In the genomic region with DNA sequence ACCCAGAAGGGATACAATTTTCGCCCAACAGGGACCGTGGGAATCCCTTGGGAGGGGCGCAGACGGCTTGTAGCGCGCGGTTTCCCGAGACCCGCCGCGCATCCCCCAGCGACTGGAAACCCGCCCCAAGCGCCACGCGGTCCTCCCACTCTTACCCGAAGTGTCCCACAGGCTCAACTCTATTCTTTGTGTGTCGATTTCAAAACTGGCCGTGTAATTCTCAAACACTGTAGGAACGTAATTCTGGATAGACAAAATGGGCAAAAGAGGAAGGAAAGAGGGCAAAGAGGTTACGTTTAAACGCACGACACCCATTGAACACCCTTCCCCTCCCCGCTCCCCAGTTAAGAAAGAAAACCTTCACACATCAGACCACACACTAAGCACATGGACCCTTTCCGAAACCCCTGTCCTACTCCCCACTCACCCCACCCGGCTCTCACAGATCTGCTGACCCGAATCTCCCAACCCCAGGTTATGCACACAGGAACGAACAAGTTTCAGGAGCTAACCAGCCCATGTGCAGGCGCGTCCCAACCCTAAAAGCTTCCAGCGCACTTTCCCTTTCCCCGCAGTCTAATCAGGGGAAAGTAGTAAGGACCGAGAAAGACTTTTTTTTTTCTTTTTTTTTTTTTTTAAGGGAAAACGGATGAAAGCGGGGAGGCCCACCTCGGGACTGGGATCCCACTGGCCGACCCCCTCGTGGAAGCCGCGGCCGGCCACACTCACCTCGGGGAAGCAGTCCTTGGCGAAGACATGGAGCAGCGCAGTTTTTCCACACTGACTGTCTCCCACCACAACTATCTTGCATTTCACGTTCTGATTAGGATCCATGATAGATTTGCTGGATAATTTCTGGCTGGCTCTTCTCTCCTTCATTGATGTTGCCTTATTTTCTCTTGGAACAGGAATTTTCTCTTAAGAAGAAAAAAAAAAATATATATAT, we compare ENCODE assay signal across 8 cellular contexts. TPM values are rescaled to one million over a fixed set of nuclear protein-coding genes. Genes with fewer than 3 reads are reported as not detected.
A peak's percentile ranks its signal among the peaks of the same experiment; 100 is the strongest.
DNase-seq lines count a peak whose midpoint lies in the region; ATAC-seq and TF ChIP-seq lines count a peak whose summit lies in the region.
"Had no signal": no experiment of that assay in that cellular context is flagged by ENCODE, and none has a peak within 500 bp of the region (broad histone marks: within the 10 kb centered on the region; RNA-seq: fewer than 3 reads in every experiment).

No MANE protein-coding gene starts in this region.

- peak overlapping the region; percentile 38 for H2AK5ac ChIP-seq in mesenchymal stem cell (ENCODE audit: low read length, severe bottlenecking)

- H3K9me3 ChIP-seq in mesenchymal stem cell (ENCODE audit: control insufficient read depth, low read length) (no peaks in the 10 kb centered on the region), vagina (no peaks in the 10 kb centered on the region)

- peaks cover 20 to 39% of the 10 kb centered on the region in 2 experiments for H3K36me3 ChIP-seq in mesenchymal stem cell (ENCODE audit: control insufficient read depth in 1 of 2, insufficient read depth in 2 of 2, low read depth in 1 of 2, low read length in 2 of 2)
- no peaks in the 10 kb centered on the region for H3K36me3 ChIP-seq in vagina

- peak overlapping the region; percentile 96 for H2BK5ac ChIP-seq in mesenchymal stem cell (ENCODE audit: low read depth, low read length, poor library complexity, severe bottlenecking)

- H3K4me3 Mint-ChIP-seq in CD14-positive monocyte: peak overlapping the region in 1 of 2 donors; percentile 88
- H3K4me3 Mint-ChIP-seq: activated B cell treated with CpG ODN at 0.5 μM for 24 hours had no signal

- H2BK12ac ChIP-seq in mesenchymal stem cell (ENCODE audit: low read length in 2 of 2): peak overlapping the region; percentile 3 to 63

- no peak for TF ChIP-seq CTCF in GM20000 (IDR thresholded peaks at IDR 0.05; ENCODE audit: extremely low read depth, missing control alignments)
- TF ChIP-seq CTCF in dorsolateral prefrontal cortex (IDR thresholded peaks at IDR 0.05 in 54 of 56, conservative IDR thresholded peaks at IDR 0.05 in 2 of 56; ENCODE audit: low read depth in 1 of 56, partially characterized antibody in 56 of 56): peak in 1 of 56 donors; percentile 3
- TF ChIP-seq CTCF in vagina (IDR thresholded peaks at IDR 0.05): no peak
- no peak for TF ChIP-seq CTCF in CD14-positive monocyte (IDR thresholded peaks at IDR 0.05)

- H3K4me1 ChIP-seq in mesenchymal stem cell (ENCODE audit: control insufficient read depth, insufficient read depth, low read depth, low read length): no peaks in the 10 kb centered on the region
- H3K4me1 ChIP-seq in vagina: peaks cover 31% of the 10 kb centered on the region

- H4K91ac ChIP-seq in mesenchymal stem cell (ENCODE audit: low read length): peak overlapping the region; percentile 82

- H3K27me3 ChIP-seq in dorsolateral prefrontal cortex: peaks cover 0 to 17% (median 0%) of the 10 kb centered on the region in 45 donors
- no peaks in the 10 kb centered on the region for H3K27me3 ChIP-seq in mesenchymal stem cell (ENCODE audit: control insufficient read depth in 1 of 2, insufficient read depth in 1 of 2, low read length in 2 of 2)
- no peaks in the 10 kb centered on the region for H3K27me3 ChIP-seq in vagina

- no peak overlapping the region for H2AFZ ChIP-seq in mesenchymal stem cell (ENCODE audit: low read depth, low read length)

- H3K9me3 Mint-ChIP-seq in CD14-positive monocyte: peaks cover 0 to 12% (median 2%) of the 10 kb centered on the region in 7 donors
- H3K9me3 Mint-ChIP-seq: activated B cell treated with CpG ODN at 0.5 μM for 24 hours had no signal

- H3K9ac ChIP-seq in mesenchymal stem cell (ENCODE audit: low read length): peak overlapping the region; percentile 100

- ATAC-seq in GM18861 (IDR thresholded peaks at IDR 0.05; ENCODE audit: unreplicated experiment): no peak

- H3K4ac ChIP-seq in mesenchymal stem cell (ENCODE audit: low read depth in 1 of 2, low read length in 2 of 2): peak overlapping the region; percentile 81 to 90

- H3K27ac ChIP-seq in dorsolateral prefrontal cortex (peak overlapping the region in 48 of 59 donors; percentile 11 to 94 (median 80)), mesenchymal stem cell (ENCODE audit: low read length, poor library complexity, severe bottlenecking) (peak overlapping the region; percentile 88), vagina (peak overlapping the region; percentile 85)

- H3K14ac ChIP-seq in mesenchymal stem cell (ENCODE audit: low read length in 2 of 2): peak overlapping the region in 1 of 2 experiments; percentile 93

- H3K4me3 ChIP-seq in dorsolateral prefrontal cortex: peak overlapping the region; percentile 44 to 90 (median 69)
- peak overlapping the region; percentile 83 to 96 for H3K4me3 ChIP-seq in mesenchymal stem cell (ENCODE audit: insufficient read depth in 1 of 2, low read depth in 1 of 2, low read length in 2 of 2)
- H3K4me3 ChIP-seq in vagina: peak overlapping the region; percentile 82 to 92

- peak overlapping the region; percentile 69 for H4K8ac ChIP-seq in mesenchymal stem cell (ENCODE audit: low read length)

- H3K36me3 Mint-ChIP-seq in CD14-positive monocyte: peaks cover 0 to 4% of the 10 kb centered on the region in 2 donors

- WGBS in mesenchymal stem cell: under 1% methylated on average over 32 of the region's 45 CpGs

- peak overlapping the region; percentile 73 for H2BK120ac ChIP-seq in mesenchymal stem cell (ENCODE audit: low read depth, low read length)

- H3K27ac Mint-ChIP-seq in CD14-positive monocyte: no peak overlapping the region
- H3K27ac Mint-ChIP-seq: activated B cell treated with CpG ODN at 0.5 μM for 24 hours had no signal

- peak overlapping the region; percentile 86 to 96 for H3K23ac ChIP-seq in mesenchymal stem cell (ENCODE audit: low read length in 2 of 2)

- intact Hi-C loops in dorsolateral prefrontal cortex (cut with DNase I) (loop anchor here (2.0 to 5.0 kb wide), 4 partner anchors 685 to 890 kb away; no protein-coding TSS in a partner anchor), vagina (cut with DNase I) (loop anchor here (5.0 kb wide), 2 partner anchors 205 to 900 kb away; a partner anchor contains a TSS), CD14-positive monocyte (cut with micrococcal nuclease) (no loop called here)

- peaks cover 45 to 58% (median 47%) of the 10 kb centered on the region in 3 donors for H3K27me3 Mint-ChIP-seq in CD14-positive monocyte (ENCODE audit: low read depth in 3 of 3)

- TF ChIP-seq POLR2A in vagina (IDR thresholded peaks at IDR 0.05): no peak

- H3K18ac ChIP-seq in mesenchymal stem cell (ENCODE audit: low read depth in 1 of 2, low read length in 2 of 2): peak overlapping the region; percentile 97 to 99

- peak; percentile 24 for DNase-seq in GM20000 (ENCODE audit: low spot score)
- DNase-seq in NCI-H460 (ENCODE audit: extremely low read depth, low read depth): peak; percentile 36
- peak in 2 of 10 donors; percentile 21 to 42 for DNase-seq in dorsolateral prefrontal cortex
- DNase-seq in mesenchymal stem cell: peak; percentile 61
- no peak for DNase-seq in vagina (ENCODE audit: extremely low spot score in 2 of 2)
- DNase-seq in CD14-positive monocyte (ENCODE audit: low spot score): no peak
- DNase-seq: activated B cell treated with CpG ODN at 0.5 μM for 24 hours had no signal

- H2BK15ac ChIP-seq in mesenchymal stem cell (ENCODE audit: low read depth, poor library complexity, severe bottlenecking): peak overlapping the region; percentile 71

- H3K4me2 ChIP-seq in mesenchymal stem cell (ENCODE audit: low read length, poor library complexity, severe bottlenecking): peak overlapping the region; percentile 49

- peaks cover 12% of the 10 kb centered on the region for H3K4me1 Mint-ChIP-seq in CD14-positive monocyte

- no peaks in the 10 kb centered on the region for H3K79me1 ChIP-seq in mesenchymal stem cell (replicated peaks; ENCODE audit: low read length, poor library complexity, severe bottlenecking)

RNA-seq across cellular contexts. Expression of a gene that starts 0.7 kb away (rescaled TPM):
- 74.9 and 87.3 TPM in 2 replicates for total RNA-seq in NCI-H460 (2014; rRNA removed; shearing (Covaris generic))
- 25.7 and 39.4 TPM in 2 replicates for polyA plus RNA-seq in NCI-H460 (2014; cell fraction: nucleus; rRNA removed)
- 10 to 100 TPM in 69 of 120 experiments, 1 to 10 TPM in 51; 3.9 to 35.6 (median 10.6) TPM for total RNA-seq in dorsolateral prefrontal cortex
- 184 TPM for polyA plus RNA-seq in mesenchymal stem cell (2013, experiment 1 of 2)
- 178 TPM for polyA plus RNA-seq in mesenchymal stem cell (2013, experiment 2 of 2)
- 62.1 TPM for total RNA-seq in vagina
- not detected for polyA plus RNA-seq in CD14-positive monocyte
- total RNA-seq: activated B cell treated with CpG ODN at 0.5 μM for 24 hours had no signal

Comparison
In these comparisons a context has a peak if more than half of its experiments do, and no peak if none do; other contexts are left out.
1. DNase-seq: peak in GM20000 (single experiment), NCI-H460 (single experiment) and mesenchymal stem cell (single experiment); none in vagina (0 of 2) and CD14-positive monocyte (single experiment).
2. intact Hi-C loops: an anchor here in dorsolateral prefrontal cortex (2.0 to 5.0 kb wide) and vagina (5.0 kb wide); none called in CD14-positive monocyte.
3. Peak in every context shown above with its lines, with median percentiles within 50 percentile points of each other: H3K27ac ChIP-seq and H3K4me3 ChIP-seq.